Comparison of ENCODE assay signal across 24 cellular contexts in the genomic region with DNA sequence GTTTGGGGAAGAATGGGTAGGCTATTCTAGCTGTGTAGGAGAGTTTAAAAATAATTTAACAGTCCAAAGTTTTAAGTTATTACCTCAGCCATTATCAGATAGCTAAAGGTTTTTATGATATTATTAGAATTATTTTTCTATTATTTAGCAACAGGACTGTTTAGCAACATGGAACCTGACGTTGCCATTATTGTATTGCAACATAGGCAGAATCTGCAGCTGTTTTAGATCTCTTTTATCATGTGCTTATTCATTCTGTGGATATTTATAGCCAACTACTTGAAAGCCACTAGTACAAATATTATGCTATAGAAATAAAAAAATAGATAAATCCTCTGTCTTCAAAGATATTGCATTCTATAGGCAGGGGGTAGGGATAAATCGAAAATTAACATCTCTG.
"Had no signal": no experiment of that assay in that cellular context is flagged by ENCODE, and none has a peak within 500 bp of the region (broad histone marks: within the 10 kb centered on the region; RNA-seq: fewer than 3 reads in every experiment).

No MANE protein-coding gene starts in this region.

- H3K27ac ChIP-seq: adrenal gland, KMS-11, SJCRH30, SK-N-MC had no signal

- H3K36me3 ChIP-seq: adrenal gland, SJCRH30 had no signal

- H3K9me3 ChIP-seq: adrenal gland, SJCRH30 had no signal

- H3K4me1 ChIP-seq: adrenal gland, SJCRH30 had no signal

- DNase-seq: activated CD4-positive, alpha-beta T cell treated with anti-CD3 and anti-CD28 coated beads, Interleukin-2, amount 10 ng/mL, durations not matched to agents 24 days and 14 days; activated CD4-positive, alpha-beta T cell treated with anti-CD3 and anti-CD28 coated beads, Interleukin-2, amount 50 U/mL, for 48 hours; activated CD8-positive, alpha-beta T cell treated with anti-CD3 and anti-CD28 coated beads, Interleukin-2, amount 10 ng/mL, durations not matched to agents 7 days and 5 days; activated gamma-delta T cell; activated naive CD4-positive, alpha-beta T cell treated with Interleukin-2 at 50 U/mL for 16 hours; activated naive CD8-positive, alpha-beta T cell treated with anti-CD3 and anti-CD28 coated beads, Interleukin-2, amount 10 ng/mL, durations not matched to agents 7 days and 5 days; activated T-cell treated with anti-CD3 and anti-CD28 coated beads, Interleukin-2, amount 50 U/mL, for 24 hours; adrenal gland; anterior cingulate cortex; caudate nucleus; NCI-H1105; NCI-H1417 treated with DMSO at 0.1 percent for 48 hours; NCI-H187 treated with DMSO at 0.1 percent for 48 hours; NCI-H2081 treated with DMSO at 0.1 percent for 48 hours; NCI-H226; NCI-H446 treated with DMSO at 0.1 percent for 48 hours; NCI-H524 treated with DMSO at 0.1 percent for 48 hours; SHP77; SJCRH30 had no signal

- H3K4me3 ChIP-seq: adrenal gland, SJCRH30, SK-N-MC had no signal

- H3K4me2 ChIP-seq: KMS-11 had no signal

- ATAC-seq: activated CD8-positive, alpha-beta T cell treated with anti-CD3 and anti-CD28 coated beads, Interleukin-2, amount 10 ng/mL, durations not matched to agents 7 days and 5 days; Panc1 had no signal

- FAIRE-seq: bronchial epithelial cell, TTC549 had no signal

- H3K27me3 ChIP-seq: adrenal gland, SJCRH30 had no signal

- H3K9ac ChIP-seq: KMS-11 had no signal
